In the genomic region with DNA sequence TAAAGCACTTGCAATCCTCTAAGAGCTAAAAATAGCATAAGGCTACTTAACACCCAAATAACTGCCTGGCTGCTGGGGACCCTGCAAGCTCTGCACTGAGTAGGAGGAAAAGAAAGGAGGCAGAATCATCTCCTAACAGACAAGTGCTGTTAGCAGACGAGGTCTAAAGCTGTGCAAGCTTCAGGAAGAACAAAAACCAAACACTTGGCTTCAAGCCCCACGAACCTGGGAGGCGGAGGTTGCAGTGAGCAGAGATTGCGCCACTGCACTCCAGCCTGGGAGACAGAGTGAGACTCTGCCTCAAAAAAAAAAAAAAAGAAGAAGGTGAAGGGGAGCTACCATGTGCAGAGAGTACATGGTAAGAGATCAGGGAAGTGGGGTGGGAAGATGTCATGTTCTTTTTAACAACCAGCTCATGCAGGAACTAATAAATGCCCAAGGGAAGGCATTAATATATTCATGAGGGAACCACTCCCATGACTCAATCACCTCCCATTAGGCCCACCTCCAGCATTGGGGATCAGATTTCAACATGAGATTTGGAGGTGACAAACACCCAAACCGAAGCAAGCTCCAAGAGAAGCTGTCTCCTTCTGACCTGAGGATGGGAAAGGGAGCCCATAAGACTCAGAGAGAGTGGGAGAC, we compare ENCODE assay signal across 10 cellular contexts.
DNase-seq lines count a peak whose midpoint lies in the region; ATAC-seq and TF ChIP-seq lines count a peak whose summit lies in the region.
"Had no signal": no experiment of that assay in that cellular context is flagged by ENCODE, and none has a peak within 500 bp of the region (broad histone marks: within the 10 kb centered on the region; RNA-seq: fewer than 3 reads in every experiment).

No MANE protein-coding gene starts in this region.

- H3K36me3 ChIP-seq in RWPE2 (ENCODE audit: low read depth) (no peaks in the 10 kb centered on the region), parathyroid adenoma (ENCODE audit: control insufficient read depth, insufficient read depth, low read length) (peaks cover 4% of the 10 kb centered on the region)

- TF ChIP-seq CTCF in HL-60 (IDR thresholded peaks at IDR 0.05; ENCODE audit: insufficient read depth, low read length): no peak
- TF ChIP-seq CTCF in RWPE2 (IDR thresholded peaks at IDR 0.05; ENCODE audit: poor library complexity, severe bottlenecking): no peak
- TF ChIP-seq CTCF in parathyroid adenoma (IDR thresholded peaks at IDR 0.05): no peak

- ATAC-seq in RWPE2 (ENCODE audit: low read depth): peak; percentile 35; the same call in 2 of the 3 replicates
- ATAC-seq in GM19324 (IDR thresholded peaks at IDR 0.05; ENCODE audit: low FRiP score, unreplicated experiment): no peak
- no peak for ATAC-seq in HG03025 (IDR thresholded peaks at IDR 0.05; ENCODE audit: low FRiP score, unreplicated experiment)

- H3K4me1 ChIP-seq in RWPE2 (ENCODE audit: insufficient read depth, poor library complexity, severe bottlenecking) (peaks cover 5% of the 10 kb centered on the region), parathyroid adenoma (peaks cover 11% of the 10 kb centered on the region)

- no peaks in the 10 kb centered on the region for H3K9me3 ChIP-seq in RWPE2 (ENCODE audit: severe bottlenecking)
- H3K9me3 ChIP-seq in parathyroid adenoma (ENCODE audit: control insufficient read depth, low read length): no peaks in the 10 kb centered on the region

- H2AFZ ChIP-seq in parathyroid adenoma: peak overlapping the region; percentile 76

- H3K27ac ChIP-seq in HL-60 (replicated peaks): peak overlapping the region; percentile 29
- H3K27ac ChIP-seq in RWPE2 (ENCODE audit: poor library complexity, severe bottlenecking): no peak overlapping the region
- H3K27ac ChIP-seq in parathyroid adenoma: no peak overlapping the region

- no peak overlapping the region for H3K9ac ChIP-seq in parathyroid adenoma

- H3K27me3 ChIP-seq in HL-60 (ENCODE audit: insufficient read depth, poor library complexity, severe bottlenecking): no peaks in the 10 kb centered on the region
- no peaks in the 10 kb centered on the region for H3K27me3 ChIP-seq in RWPE2 (ENCODE audit: insufficient read depth, poor library complexity, severe bottlenecking)
- H3K27me3 ChIP-seq in parathyroid adenoma (ENCODE audit: control insufficient read depth, insufficient read depth, low read length): no peaks in the 10 kb centered on the region

- no peaks in the 10 kb centered on the region for H3K79me2 ChIP-seq in parathyroid adenoma

- DNase-seq in HL-60 (ENCODE audit: low read depth in 1 of 2, low spot score in 1 of 2) (peak in 1 of 2 experiments; percentile 80), RWPE2 (ENCODE audit: low spot score) (no peak), fibroblast of the conjunctiva (ENCODE audit: low read depth) (peak; percentile 8), NCI-H2196 (lab: John Stamatoyannopoulos, UW; ENCODE audit: unreplicated experiment) (no peak)
- DNase-seq in stimulated activated naive CD4-positive, alpha-beta T cell treated with Interleukin-2 at 50 U/mL for 16 hours (lab: John Stamatoyannopoulos, UW): no peak
- DNase-seq: effector CD4-positive, alpha-beta T cell; SHP77 treated with DMSO at 0.1 percent for 48 hours had no signal

- no peak overlapping the region for H3K4me3 ChIP-seq in HL-60 (replicated peaks; ENCODE audit: insufficient read depth, low read length)
- H3K4me3 ChIP-seq in RWPE2 (ENCODE audit: severe bottlenecking): no peak overlapping the region
- H3K4me3 ChIP-seq in parathyroid adenoma (ENCODE audit: low read depth, low read length): peak overlapping the region; percentile 29

- no peak overlapping the region for H3K4me2 ChIP-seq in parathyroid adenoma (ENCODE audit: low read length)
